ENCODE assay signal across 25 cellular contexts in genomic region chr5:83148370-83148769, GRCh38.
"Had no signal": no experiment of that assay in that cellular context is flagged by ENCODE, and none has a peak within 500 bp of the region (broad histone marks: within the 10 kb centered on the region; RNA-seq: fewer than 3 reads in every experiment).

No MANE protein-coding gene starts in this region.

- FAIRE-seq: endometrium, keratinocyte had no signal

- H3K27ac ChIP-seq: colonic mucosa, epithelial cell of prostate, esophagus squamous epithelium, gastrocnemius medialis, heart right ventricle, left lung, lower lobe of right lung had no signal

- H3K9me3 ChIP-seq: colonic mucosa, esophagus squamous epithelium, gastrocnemius medialis, heart right ventricle, left lung, lower lobe of right lung, mucosa of descending colon had no signal

- DNase-seq: colonic mucosa; cortex of kidney; effector CD8-positive, alpha-beta T cell; effector memory CD8-positive, alpha-beta T cell; endodermal cell; erythroblast; esophagus squamous epithelium; foreskin fibroblast; foreskin melanocyte; gastrocnemius medialis; glutamatergic neuron; head of caudate nucleus; heart right ventricle; hippocampal formation; left cardiac atrium; left lung; left ventricle myocardium superior; lower lobe of right lung; mesenchymal stem cell; mucosa of descending colon; naive B cell had no signal

- H3K27me3 ChIP-seq: colonic mucosa, esophagus squamous epithelium, gastrocnemius medialis, heart right ventricle, left lung had no signal

- H3K4me3 ChIP-seq: colonic mucosa, esophagus squamous epithelium, gastrocnemius medialis, heart right ventricle, left lung, lower lobe of right lung, mucosa of descending colon had no signal

- ATAC-seq: effector memory CD8-positive, alpha-beta T cell; esophagus mucosa; gastrocnemius medialis; heart right ventricle; left cardiac atrium; left lung; left ventricle myocardium superior; lower lobe of right lung; mucosa of descending colon had no signal

- H3K4me1 ChIP-seq: colonic mucosa, esophagus squamous epithelium, gastrocnemius medialis, left lung, lower lobe of right lung had no signal

- H3K36me3 ChIP-seq: colonic mucosa, esophagus squamous epithelium, gastrocnemius medialis, heart right ventricle, left lung, lower lobe of right lung had no signal
